9 cellular contexts compared by ENCODE assay signal in the genomic region with DNA sequence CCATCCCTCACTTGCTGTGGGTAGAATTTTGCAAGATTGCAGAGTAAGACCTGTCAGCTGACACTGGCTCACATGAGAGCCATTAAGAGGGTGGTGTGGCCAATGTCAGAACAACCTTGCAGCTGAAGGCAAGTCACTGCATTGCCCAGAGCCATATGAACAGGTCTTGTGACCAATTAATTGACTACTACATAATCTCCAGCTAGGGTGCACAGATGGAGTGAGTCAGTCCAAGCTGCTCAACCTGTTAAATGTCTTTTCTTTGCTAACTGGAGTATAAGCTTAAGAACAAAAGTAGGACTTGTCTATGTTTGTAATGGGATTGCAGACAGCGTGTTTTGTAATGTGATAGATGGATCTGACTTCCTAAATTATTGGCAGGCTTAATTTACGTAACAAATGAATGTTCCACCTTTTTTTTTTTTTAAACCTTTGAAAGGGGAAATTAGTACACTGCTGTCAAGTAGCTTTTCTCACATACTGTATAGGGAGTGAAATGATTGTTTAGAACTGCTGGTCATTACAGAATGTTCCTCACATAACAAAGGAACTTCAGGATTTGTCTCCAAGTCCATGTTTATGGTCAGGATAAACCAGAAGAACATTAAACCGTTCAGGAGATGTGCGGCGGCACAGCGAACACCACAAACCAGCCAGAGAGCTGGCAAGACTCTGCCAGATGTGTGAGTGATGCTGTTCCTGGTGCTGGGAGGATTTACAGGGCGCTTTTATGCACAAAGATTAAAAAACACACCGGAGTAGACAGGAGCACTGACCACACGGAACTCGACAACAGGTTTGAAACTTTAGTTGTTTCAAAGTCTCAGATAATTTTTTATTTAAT. TPM values are rescaled to one million over a fixed set of nuclear protein-coding genes. Genes with fewer than 3 reads are reported as not detected.
DNase-seq lines count a peak whose midpoint lies in the region; ATAC-seq and TF ChIP-seq lines count a peak whose summit lies in the region.
"Had no signal": no experiment of that assay in that cellular context is flagged by ENCODE, and none has a peak within 500 bp of the region (broad histone marks: within the 10 kb centered on the region; RNA-seq: fewer than 3 reads in every experiment).

No MANE protein-coding gene starts in this region.

- no peak overlapping the region for H3K4me3 ChIP-seq in cardiac muscle cell
- H3K4me3 ChIP-seq in gastrocnemius medialis = no peak overlapping the region
- H3K4me3 ChIP-seq: ovary had no signal

- peak overlapping the region in 1 of 10 donors; percentile 36 for H3K4me3 Mint-ChIP-seq in naive thymus-derived CD8-positive, alpha-beta T cell

- H3K27me3 ChIP-seq in cardiac muscle cell = no peaks in the 10 kb centered on the region
- H3K27me3 ChIP-seq in gastrocnemius medialis = no peaks in the 10 kb centered on the region
- H3K27me3 ChIP-seq: ovary had no signal

- H3K36me3 Mint-ChIP-seq in naive thymus-derived CD8-positive, alpha-beta T cell = no peaks in the 10 kb centered on the region

- TF ChIP-seq POLR2A in gastrocnemius medialis (IDR thresholded peaks at IDR 0.05) = peak; percentile 41 to 46

- intact Hi-C loops in gastrocnemius medialis (cut with DNase I; ENCODE audit: low total_unique reads) = no loop called here

- ATAC-seq in HG02759 (IDR thresholded peaks at IDR 0.05; ENCODE audit: unreplicated experiment) = peak; percentile 15
- peak; percentile 31 to 65 for ATAC-seq in gastrocnemius medialis
- no peak for ATAC-seq in naive thymus-derived CD8-positive, alpha-beta T cell

- POLR2A ChIA-PET in naive thymus-derived CD8-positive, alpha-beta T cell (lab: Charles Lee) = no interaction called here

- H3K36me3 ChIP-seq in cardiac muscle cell (no peaks in the 10 kb centered on the region), gastrocnemius medialis (no peaks in the 10 kb centered on the region)
- H3K36me3 ChIP-seq: ovary had no signal

- peaks cover 15 to 42% (median 27%) of the 10 kb centered on the region in 4 donors for H3K4me1 Mint-ChIP-seq in naive thymus-derived CD8-positive, alpha-beta T cell

- peaks cover 0 to 5% (median 0%) of the 10 kb centered on the region in 5 donors for H3K27me3 Mint-ChIP-seq in naive thymus-derived CD8-positive, alpha-beta T cell

- H3K27ac Mint-ChIP-seq in naive thymus-derived CD8-positive, alpha-beta T cell = peak overlapping the region in 1 of 10 donors; percentile 11

- in situ Hi-C loops in gastrocnemius medialis (cut with MboI; ENCODE audit: low sequenced_read_pairs in 4 of 4) = no loop called here
- in situ Hi-C loops in ACHN (cut with HindIII; ENCODE audit: low pct_ligation_motif_present, low pct_unique_long_range_greater_than_20kb, low sequenced_read_pairs) = no loop called here

- H3K4me1 ChIP-seq in cardiac muscle cell (ENCODE audit: low read depth) = peaks cover 71% of the 10 kb centered on the region
- H3K4me1 ChIP-seq in gastrocnemius medialis = peaks cover 52 to 76% of the 10 kb centered on the region in 2 donors

- H3K9me3 ChIP-seq in cardiac muscle cell (ENCODE audit: low read depth) (no peaks in the 10 kb centered on the region), gastrocnemius medialis (no peaks in the 10 kb centered on the region)
- H3K9me3 ChIP-seq: ovary had no signal

- TF ChIP-seq CTCF in cardiac muscle cell (IDR thresholded peaks at IDR 0.05; ENCODE audit: low read depth, low read length) = no peak
- no peak for TF ChIP-seq CTCF in gastrocnemius medialis (IDR thresholded peaks at IDR 0.05 in 4 of 5, conservative IDR thresholded peaks at IDR 0.05 in 1 of 5)

- DNase-seq in RKO (ENCODE audit: low spot score) (peak; percentile 11), cardiac muscle cell (ENCODE audit: low read depth in 1 of 2, low spot score in 1 of 2) (peak in 1 of 2 donors; percentile 86), gastrocnemius medialis (peak; percentile 35 to 68), ACHN (no peak), EL (no peak)
- no peak for DNase-seq in naive thymus-derived CD8-positive, alpha-beta T cell
- no peak for DNase-seq in activated CD8-positive, alpha-beta memory T cell treated with anti-CD3 and anti-CD28 coated beads, Interleukin-2, amount 50 U/mL, for 48 hours
- DNase-seq: ovary had no signal

- H3K27ac ChIP-seq in cardiac muscle cell (peak overlapping the region; percentile 99), gastrocnemius medialis (peak overlapping the region; percentile 76 to 92 (median 86))
- H3K27ac ChIP-seq: ovary had no signal

- no peaks in the 10 kb centered on the region for H3K9me3 Mint-ChIP-seq in naive thymus-derived CD8-positive, alpha-beta T cell

RNA-seq across cellular contexts. Expression of gene FNIP2, which starts 37.0 kb away (rescaled TPM):
- 45.1 and 74.4 TPM in 2 replicates for total RNA-seq in cardiac muscle cell
- 29.9 and 60.1 TPM in 2 replicates for polyA plus RNA-seq in cardiac muscle cell
- total RNA-seq in gastrocnemius medialis = 10 to 100 TPM in 3 of 4 donors, 1 to 10 TPM in 1; 9.9 to 32.8 (median 22.2) TPM
- 10 to 100 TPM in 1 of 2 experiments, 1 to 10 TPM in 1; 9.3 to 10.1 TPM for total RNA-seq in naive thymus-derived CD8-positive, alpha-beta T cell
- 1 to 10 TPM; 2.5 to 6.7 (median 4.6) TPM for polyA plus RNA-seq in naive thymus-derived CD8-positive, alpha-beta T cell

Comparison
In these comparisons a context has a peak if more than half of its experiments do, and no peak if none do; other contexts are left out.
1. ATAC-seq: peak in HG02759 (single experiment) and gastrocnemius medialis (2 of 2); none in naive thymus-derived CD8-positive, alpha-beta T cell (0 of 2).
2. DNase-seq: peak in RKO (single experiment) and gastrocnemius medialis (2 of 2); none in naive thymus-derived CD8-positive, alpha-beta T cell (0 of 10), activated CD8-positive, alpha-beta memory T cell treated with anti-CD3 and anti-CD28 coated beads, Interleukin-2, amount 50 U/mL, for 48 hours (single experiment), ACHN (single experiment) and EL (single experiment).